In genomic region chr5:116531635-116532034, GRCh38 we compare ENCODE assay signal across 19 cellular contexts. TPM values are rescaled to one million over a fixed set of nuclear protein-coding genes. Genes with fewer than 3 reads are reported as not detected.
DNase-seq lines count a peak whose midpoint lies in the region; ATAC-seq, FAIRE-seq and TF ChIP-seq lines count a peak whose summit lies in the region.
"Had no signal": no experiment of that assay in that cellular context is flagged by ENCODE, and none has a peak within 500 bp of the region (broad histone marks: within the 10 kb centered on the region; RNA-seq: fewer than 3 reads in every experiment).

No MANE protein-coding gene starts in this region.

- no peak overlapping the region for H3K4me3 Mint-ChIP-seq in glutamatergic neuron (ENCODE audit: unreplicated experiment)

- H2AFZ ChIP-seq in trophoblast cell (ENCODE audit: insufficient read depth, low read length, poor library complexity), result no peak overlapping the region
- H2AFZ ChIP-seq: GM23248 had no signal

- ATAC-seq in pancreas, result no peak
- ATAC-seq: HCT116, K562 had no signal

- peaks cover 15% of the 10 kb centered on the region for H3K9me3 Mint-ChIP-seq in glutamatergic neuron (ENCODE audit: unreplicated experiment)

- H3K4me1 ChIP-seq in HUES48 (ENCODE audit: control insufficient read depth, insufficient read depth, low read length) (peaks cover 96% of the 10 kb centered on the region), trophoblast cell (ENCODE audit: control insufficient read depth in 1 of 2, insufficient read depth in 2 of 2, low read length in 2 of 2) (peaks cover 13 to 22% of the 10 kb centered on the region in 2 experiments), pancreas (peaks cover 4 to 20% (median 13%) of the 10 kb centered on the region in 3 donors)

- H3K79me2 ChIP-seq in trophoblast cell (ENCODE audit: control insufficient read depth, insufficient read depth, low read length, poor library complexity), result peaks cover 24% of the 10 kb centered on the region

- H3K27ac ChIP-seq in HUES48 (ENCODE audit: low read depth, low read length) (peak overlapping the region; percentile 45), trophoblast cell (ENCODE audit: low read depth, low read length) (no peak overlapping the region), pancreas (peak overlapping the region in 2 of 4 donors; percentile 38 to 54)
- H3K27ac ChIP-seq: GM23248, SK-N-MC had no signal

- WGBS in trophoblast cell (ENCODE audit: extremely low coverage, insufficient coverage, insufficient read length), result no CpG with 5 or more reads among the region's 1 CpG
- 76 to 81% methylated on average over 1 of the region's 1 CpG for WGBS in pancreas, 2 donors

- H4K91ac ChIP-seq in trophoblast cell (ENCODE audit: low read depth, low read length), result no peak overlapping the region

- no peak overlapping the region for H2BK12ac ChIP-seq in trophoblast cell (ENCODE audit: low read length)

- no peaks in the 10 kb centered on the region for H3K27me3 ChIP-seq in HUES48 (ENCODE audit: control insufficient read depth, insufficient read depth, low read length)
- no peaks in the 10 kb centered on the region for H3K27me3 ChIP-seq in trophoblast cell (ENCODE audit: insufficient read depth, low read length)
- H3K27me3 ChIP-seq in pancreas, result no peaks in the 10 kb centered on the region

- peaks cover 2% of the 10 kb centered on the region for H3K27me3 Mint-ChIP-seq in glutamatergic neuron (ENCODE audit: unreplicated experiment)

- no peak for TF ChIP-seq CTCF in glutamatergic neuron (IDR thresholded peaks at IDR 0.05; ENCODE audit: partially characterized antibody, unreplicated experiment)
- TF ChIP-seq CTCF in pancreas (IDR thresholded peaks at IDR 0.05), result no peak
- no peak for TF ChIP-seq CTCF in GM10248 (IDR thresholded peaks at IDR 0.05; ENCODE audit: control extremely low read depth, extremely low read depth, low read depth, missing control alignments)

- H2BK120ac ChIP-seq in trophoblast cell (ENCODE audit: insufficient read depth, low read length, poor library complexity), result no peak overlapping the region

- no peaks in the 10 kb centered on the region for H3K36me3 Mint-ChIP-seq in glutamatergic neuron (ENCODE audit: unreplicated experiment)

- FAIRE-seq in pancreas (lab: Jason Lieb, UNC), result no peak
- FAIRE-seq: GM19239, K562 had no signal

- H3K18ac ChIP-seq in trophoblast cell (ENCODE audit: low read length), result no peak overlapping the region

- POLR2A ChIA-PET in GM10248 (lab: Yijun Ruan, JAX), result no interaction called here

- H3K23ac ChIP-seq in trophoblast cell (ENCODE audit: low read length), result no peak overlapping the region

- no peak overlapping the region for H4K12ac ChIP-seq in trophoblast cell (ENCODE audit: low read depth, low read length)

- DNase-seq in DMS53 treated with DMSO at 0.1 percent for 48 hours (lab: John Stamatoyannopoulos, UW; ENCODE audit: unreplicated experiment) (peak; percentile 53), glutamatergic neuron (no peak), trophoblast cell (peak in 1 of 2 donors; percentile 27), pancreas (no peak), GM10248 (ENCODE audit: extremely low spot score) (no peak), NCI-H510A treated with DMSO at 0.1 percent for 48 hours (lab: John Stamatoyannopoulos, UW) (no peak)
- DNase-seq: C1 segment of cervical spinal cord, GDM1, GM23248, NCI-H1105, NCI-H2081, NCI-H2171 treated with DMSO at 0.1 percent for 48 hours, NCI-H446 treated with DMSO at 0.1 percent for 48 hours, SHP77 had no signal

- peaks cover 61% of the 10 kb centered on the region for H3K4me1 Mint-ChIP-seq in glutamatergic neuron (ENCODE audit: low read depth, unreplicated experiment)

- H3K27ac Mint-ChIP-seq in glutamatergic neuron (ENCODE audit: unreplicated experiment), result peak overlapping the region; percentile 44

- no peak overlapping the region for H3K14ac ChIP-seq in trophoblast cell (ENCODE audit: low read length)

- no peak overlapping the region for H4K8ac ChIP-seq in trophoblast cell (ENCODE audit: low read depth, low read length)

- no peak overlapping the region for H2AK5ac ChIP-seq in trophoblast cell (ENCODE audit: low read length)

- H3K4ac ChIP-seq in trophoblast cell (ENCODE audit: low read depth, low read length), result peak overlapping the region; percentile 69

- CTCF ChIA-PET in GM10248 (lab: Yijun Ruan, JAX), result no interaction called here

- no peaks in the 10 kb centered on the region for H3K9me3 ChIP-seq in HUES48 (ENCODE audit: control insufficient read depth, insufficient read depth, low read length)
- no peaks in the 10 kb centered on the region for H3K9me3 ChIP-seq in trophoblast cell (ENCODE audit: insufficient read depth, low read depth, low read length)
- H3K9me3 ChIP-seq in pancreas, result no peaks in the 10 kb centered on the region

- peaks cover 15% of the 10 kb centered on the region; the same call in 1 of the 2 replicates for H3K36me3 ChIP-seq in HUES48 (ENCODE audit: control insufficient read depth, insufficient read depth, low read length)
- peaks cover 2 to 4% of the 10 kb centered on the region in 2 experiments for H3K36me3 ChIP-seq in trophoblast cell (ENCODE audit: control insufficient read depth in 1 of 2, insufficient read depth in 2 of 2, low read length in 2 of 2)
- H3K36me3 ChIP-seq in pancreas, result no peaks in the 10 kb centered on the region

- no peak overlapping the region for H3K9ac ChIP-seq in HUES48 (ENCODE audit: low read depth, low read length)
- H3K9ac ChIP-seq in trophoblast cell (ENCODE audit: low read length), result no peak overlapping the region
- H3K9ac ChIP-seq: GM23248 had no signal

- no peak overlapping the region for H2BK5ac ChIP-seq in trophoblast cell (ENCODE audit: low read depth, low read length, poor library complexity)

- H3K4me3 ChIP-seq in HUES48 (ENCODE audit: low read depth, low read length) (no peak overlapping the region), trophoblast cell (ENCODE audit: low read depth, low read length) (no peak overlapping the region), pancreas (no peak overlapping the region)
- H3K4me3 ChIP-seq: GM23248, K562, SK-N-MC had no signal

- intact Hi-C loops in pancreas (cut with DNase I), result no loop called here

- no peak overlapping the region for H3K4me2 ChIP-seq in trophoblast cell (ENCODE audit: low read length)

- no peaks in the 10 kb centered on the region for H3K79me1 ChIP-seq in trophoblast cell (ENCODE audit: low read length)

RNA-seq across cellular contexts. Expression of gene SEMA6A, which starts 43.0 kb away (rescaled TPM):
- 424 TPM for total RNA-seq in glutamatergic neuron (ENCODE audit: unreplicated experiment)
- polyA plus RNA-seq in trophoblast cell (2013), result 559 and 563 TPM in 2 replicates
- total RNA-seq in pancreas, result 10 to 100 TPM in 5 of 6 donors, 1 to 10 TPM in 1; 9.2 to 24.5 (median 15.8) TPM
- 10 to 100 TPM in 1 of 2 donors, 1 to 10 TPM in 1; 8.9 to 12.2 TPM for polyA plus RNA-seq in pancreas

Comparison
In these comparisons a context has a peak if more than half of its experiments do, and no peak if none do; other contexts are left out.
1. RNA of gene SEMA6A, which starts 43.0 kb away (total RNA-seq): 424 TPM in glutamatergic neuron (single experiment); 9.2 to 24.5 TPM in pancreas; every median in the first group is over 10 times any median in the second.